8 cellular contexts compared by ENCODE assay signal in the genomic region with DNA sequence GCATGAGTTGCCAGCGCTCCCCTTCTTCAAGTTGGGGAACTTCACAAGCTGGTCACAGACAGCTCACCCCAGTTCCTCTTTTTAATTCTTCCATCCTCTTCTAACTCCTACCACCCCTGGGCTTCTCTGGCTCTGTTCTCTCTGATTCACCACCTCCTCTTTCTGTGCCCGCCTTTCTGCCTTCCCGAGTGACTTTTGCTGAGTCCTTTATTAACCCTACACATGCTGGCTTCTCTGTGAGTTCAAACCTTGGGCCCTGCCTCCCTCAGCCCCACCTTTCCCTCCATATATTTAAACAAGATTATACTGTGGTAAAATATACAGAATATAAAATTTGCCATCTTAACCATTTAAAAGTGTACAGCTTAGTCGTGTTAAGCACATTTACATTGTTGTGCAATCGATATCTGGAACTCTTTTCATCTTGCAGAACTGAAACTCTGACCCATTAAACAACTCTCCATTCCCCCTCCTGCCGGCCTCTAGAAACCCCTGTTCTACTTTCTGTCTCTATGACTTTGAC. TPM values are rescaled to one million over a fixed set of nuclear protein-coding genes. Genes with fewer than 3 reads are reported as not detected.
DNase-seq lines count a peak whose midpoint lies in the region; ATAC-seq and TF ChIP-seq lines count a peak whose summit lies in the region.

No MANE protein-coding gene starts in this region.

- intact Hi-C loops in colonic mucosa (cut with DNase I): no loop called here
- intact Hi-C loops in activated naive CD4-positive, alpha-beta T cell treated with anti-CD3 and anti-CD28 coated beads for 36 hours (cut with micrococcal nuclease): no loop called here

- peaks cover 66 to 78% (median 69%) of the 10 kb centered on the region in 3 donors for H3K4me1 Mint-ChIP-seq in naive B cell
- peaks cover 11% of the 10 kb centered on the region for H3K4me1 Mint-ChIP-seq in activated naive CD4-positive, alpha-beta T cell treated with anti-CD3 and anti-CD28 coated beads for 36 hours (ENCODE audit: low read depth)

- H3K36me3 ChIP-seq in colonic mucosa: no peaks in the 10 kb centered on the region

- H3K27ac Mint-ChIP-seq in naive B cell: peak overlapping the region in 5 of 6 donors; percentile 84 to 89 (median 86)
- H3K27ac Mint-ChIP-seq in activated naive CD4-positive, alpha-beta T cell treated with anti-CD3 and anti-CD28 coated beads for 36 hours: no peak overlapping the region

- H3K9me3 ChIP-seq in colonic mucosa: no peaks in the 10 kb centered on the region

- H3K27me3 ChIP-seq in colonic mucosa: no peaks in the 10 kb centered on the region

- H3K4me3 Mint-ChIP-seq in naive B cell: peak overlapping the region in 6 of 8 donors; percentile 4 to 72 (median 46)
- H3K4me3 Mint-ChIP-seq in activated naive CD4-positive, alpha-beta T cell treated with anti-CD3 and anti-CD28 coated beads for 36 hours: no peak overlapping the region

- ATAC-seq in GM18873 (IDR thresholded peaks at IDR 0.05; ENCODE audit: low FRiP score, unreplicated experiment) (peak; percentile 50), HG02798 (IDR thresholded peaks at IDR 0.05; ENCODE audit: poor library complexity, unreplicated experiment) (peak; percentile 52), naive B cell (ENCODE audit: low read depth in 2 of 2) (peak; percentile 91 to 94)

- CTCF ChIA-PET in activated naive CD4-positive, alpha-beta T cell treated with anti-CD3 and anti-CD28 coated beads for 36 hours (lab: Charles Lee): no interaction called here

- H3K27ac ChIP-seq in colonic mucosa: no peak overlapping the region

- H3K9ac ChIP-seq in colonic mucosa (ENCODE audit: low read depth in 2 of 2, low read length in 2 of 2): no peak overlapping the region

- H3K9me3 Mint-ChIP-seq in naive B cell: no peaks in the 10 kb centered on the region
- no peaks in the 10 kb centered on the region for H3K9me3 Mint-ChIP-seq in activated naive CD4-positive, alpha-beta T cell treated with anti-CD3 and anti-CD28 coated beads for 36 hours

- TF ChIP-seq CTCF in colonic mucosa (IDR thresholded peaks at IDR 0.05): no peak

- no peak overlapping the region for H3K4me3 ChIP-seq in colonic mucosa

- H3K4me1 ChIP-seq in colonic mucosa: peaks cover 6% of the 10 kb centered on the region

- peaks cover 0 to 7% of the 10 kb centered on the region in 2 donors for H3K36me3 Mint-ChIP-seq in naive B cell
- H3K36me3 Mint-ChIP-seq in activated naive CD4-positive, alpha-beta T cell treated with anti-CD3 and anti-CD28 coated beads for 36 hours (ENCODE audit: low read depth): no peaks in the 10 kb centered on the region

- H3K27me3 Mint-ChIP-seq in naive B cell: no peaks in the 10 kb centered on the region
- no peaks in the 10 kb centered on the region for H3K27me3 Mint-ChIP-seq in activated naive CD4-positive, alpha-beta T cell treated with anti-CD3 and anti-CD28 coated beads for 36 hours (ENCODE audit: low read depth)

- DNase-seq in RPMI8226 (peak; percentile 45), naive B cell (peak; percentile 44), colonic mucosa (no peak), COLO668 (lab: John Stamatoyannopoulos, UW; ENCODE audit: unreplicated experiment) (no peak), DMS 273 (lab: John Stamatoyannopoulos, UW; ENCODE audit: unreplicated experiment) (no peak)
- no peak for DNase-seq in activated naive CD4-positive, alpha-beta T cell treated with anti-CD3 and anti-CD28 coated beads for 36 hours

RNA-seq across cellular contexts. Expression of a gene that starts 32.0 kb away (rescaled TPM):
- polyA plus RNA-seq in naive B cell (ENCODE audit: low read depth in 6 of 6): under 1 TPM in 3 of 6 donors, not detected in 3; 0.14 to 0.22 (median 0.21) TPM
- not detected for total RNA-seq in colonic mucosa
- total RNA-seq in activated naive CD4-positive, alpha-beta T cell treated with anti-CD3 and anti-CD28 coated beads for 36 hours: not detected

Comparison
In these comparisons a context has a peak if more than half of its experiments do, and no peak if none do; other contexts are left out.
1. DNase-seq: peak in RPMI8226 (single experiment) and naive B cell (single experiment); none in colonic mucosa (single experiment), activated naive CD4-positive, alpha-beta T cell treated with anti-CD3 and anti-CD28 coated beads for 36 hours (single experiment), COLO668 (single experiment) and DMS 273 (single experiment).
2. Peak in every context shown above with its lines, with median percentiles within 50 percentile points of each other: ATAC-seq.